1 cellular context compared by ENCODE assay signal in the genomic region with DNA sequence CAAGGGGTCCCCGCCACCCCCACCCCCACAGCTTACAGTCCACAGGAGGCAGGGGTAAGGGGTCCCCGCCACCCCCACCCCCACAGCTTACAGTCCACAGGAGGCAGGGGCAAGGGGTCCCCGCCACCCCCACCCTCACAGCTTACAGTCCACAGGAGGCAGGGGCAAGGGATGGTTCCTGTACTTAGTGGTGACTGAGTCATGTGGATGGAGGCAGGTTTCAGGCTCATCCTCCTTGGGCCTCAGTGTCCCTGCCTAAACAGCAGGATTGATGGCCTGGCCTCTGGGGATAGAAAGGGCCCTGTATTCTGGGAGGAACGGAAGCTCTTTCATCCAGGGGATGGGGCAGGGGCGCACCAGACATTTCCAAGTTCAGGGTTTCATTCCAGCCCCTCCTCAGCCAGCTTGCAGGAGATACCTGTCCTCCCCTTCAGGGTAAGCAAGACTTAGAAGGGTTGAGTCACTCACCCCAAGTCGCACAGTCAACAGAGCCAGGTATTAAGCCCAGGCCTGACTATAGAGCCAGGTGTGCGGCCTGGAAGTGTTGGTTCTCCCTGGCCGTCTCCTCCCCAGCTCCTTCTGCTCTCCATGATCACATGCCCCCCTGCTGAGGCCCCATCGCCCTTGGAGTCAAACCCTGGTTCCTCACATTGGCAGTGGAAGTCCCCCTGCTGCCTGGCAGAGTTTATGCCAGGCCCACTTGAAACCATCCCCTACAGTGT.
TF ChIP-seq lines count a peak whose summit lies in the region.

No MANE protein-coding gene starts in this region.

TF ChIP-seq in HepG2, 621 proteins besides CTCF, POLR2A, EP300 and RAD21:
- TF ChIP-seq ZNF660 (CRISPR knock-in tag; IDR thresholded peaks at IDR 0.05; ENCODE audit: borderline replicate concordance, low read depth): no peak
- TF ChIP-seq RBM22 (optimal IDR thresholded peaks at IDR 0.05; ENCODE audit: low read length): peak; percentile 20
